Comparison of ENCODE assay signal across 33 cellular contexts in the genomic region with DNA sequence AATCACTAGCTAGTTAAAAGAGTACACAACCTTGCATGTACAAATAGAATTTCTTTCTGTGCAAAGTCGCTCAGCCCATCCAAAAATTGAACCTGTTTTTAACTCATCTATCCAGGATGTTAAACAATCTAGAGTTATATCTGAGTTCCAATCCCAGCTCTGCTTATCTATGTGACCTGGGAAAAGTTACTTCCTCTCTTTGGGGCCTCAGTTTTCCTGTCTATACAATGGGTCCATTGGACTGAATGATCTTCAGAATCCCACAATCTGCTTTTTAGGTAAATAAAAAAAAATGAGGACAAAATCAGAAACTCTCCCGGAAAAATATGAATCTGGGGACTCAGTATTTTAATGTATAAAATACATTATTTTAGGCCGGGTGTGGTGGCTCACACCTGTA.
"Had no signal": no experiment of that assay in that cellular context is flagged by ENCODE, and none has a peak within 500 bp of the region (broad histone marks: within the 10 kb centered on the region; RNA-seq: fewer than 3 reads in every experiment).

No MANE protein-coding gene starts in this region.

- H3K9me3 ChIP-seq: MG63 had no signal

- H3K4me3 ChIP-seq: MG63 had no signal

- H3K36me3 ChIP-seq: MG63 had no signal

- H3K27me3 ChIP-seq: MG63 had no signal

- DNase-seq: Karpas-422, Kasumi-1, MG63, MM.1S, MV-4-11, NCI-H1048, NCI-H1092, NCI-H1092 treated with DMSO at 0.1 percent for 48 hours, NCI-H1105, NCI-H1105 treated with DMSO at 0.1 percent for 48 hours, NCI-H1417, NCI-H1417 treated with DMSO at 0.1 percent for 48 hours, NCI-H1436 treated with DMSO at 0.1 percent for 48 hours, NCI-H146, NCI-H1694, NCI-H1694 treated with DMSO at 0.1 percent for 48 hours, NCI-H187, NCI-H187 treated with DMSO at 0.1 percent for 48 hours, NCI-H1930, NCI-H2029, NCI-H2029 treated with DMSO at 0.1 percent for 48 hours, NCI-H2081, NCI-H2081 treated with DMSO at 0.1 percent for 48 hours, NCI-H2107, NCI-H2171, NCI-H2171 treated with DMSO at 0.1 percent for 48 hours, NCI-H2227 treated with DMSO at 0.1 percent for 48 hours, NCI-H226, NCI-H345, NCI-H446, NCI-H446 treated with DMSO at 0.1 percent for 48 hours, NCI-H510A, NCI-H510A treated with DMSO at 0.1 percent for 48 hours had no signal
